In the genomic region with DNA sequence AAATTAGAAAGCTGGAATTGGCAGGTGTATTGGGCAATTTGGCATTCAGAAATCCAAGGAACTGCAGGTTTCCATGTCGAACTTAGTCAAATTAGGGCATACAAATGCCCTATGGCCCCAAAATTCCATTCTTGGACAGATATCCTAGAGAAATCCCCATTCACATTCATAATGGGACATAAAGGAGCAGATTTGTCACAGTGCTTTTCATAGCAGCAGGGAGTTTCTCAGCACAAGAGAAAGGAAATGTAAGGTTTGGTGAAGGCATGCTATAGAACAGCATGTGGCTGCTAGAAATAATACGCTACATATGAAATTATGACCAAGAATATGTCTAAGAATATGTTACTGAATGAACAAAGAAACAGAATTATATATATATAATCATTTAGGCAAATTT, we compare ENCODE assay signal across 24 cellular contexts.
"Had no signal": no experiment of that assay in that cellular context is flagged by ENCODE, and none has a peak within 500 bp of the region (broad histone marks: within the 10 kb centered on the region; RNA-seq: fewer than 3 reads in every experiment).

No MANE protein-coding gene starts in this region.

- H3K9me3 Mint-ChIP-seq: T-cell; T-helper 1 cell treated with Interleukin-12 subunit alpha and Interleukin-12 subunit beta and Interleukin-4 antibody, amounts not matched to agents 30 μg/mL and 1 μg/mL, for 36 hours had no signal

- H3K27ac Mint-ChIP-seq: T-cell; T-helper 1 cell treated with Interleukin-12 subunit alpha and Interleukin-12 subunit beta and Interleukin-4 antibody, amounts not matched to agents 30 μg/mL and 1 μg/mL, for 36 hours had no signal

- H3K9me3 ChIP-seq: SK-N-SH had no signal

- H3K36me3 Mint-ChIP-seq: T-cell had no signal

- H3K27me3 Mint-ChIP-seq: T-cell had no signal

- ATAC-seq: Panc1, PC-3, T-cell had no signal

- H3K4me3 Mint-ChIP-seq: T-cell; T-helper 1 cell treated with Interleukin-12 subunit alpha and Interleukin-12 subunit beta and Interleukin-4 antibody, amounts not matched to agents 30 μg/mL and 1 μg/mL, for 36 hours had no signal

- H3K27ac ChIP-seq: RWPE1 had no signal

- DNase-seq: KBM-7; MV-4-11; NCI-H1048; NCI-H1105; NCI-H1417; NCI-H1436 treated with DMSO at 0.1 percent for 48 hours; NCI-H1694; NCI-H1930; NCI-H2081; NCI-H2107; NCI-H226; NCI-H446 treated with DMSO at 0.1 percent for 48 hours; NCI-H510A treated with DMSO at 0.1 percent for 48 hours; NCI-H526; NCI-H748 treated with DMSO at 0.1 percent for 48 hours; NK-92 treated with Interleukin-12 subunit alpha and Interleukin-12 subunit beta, amount 100 ng/mL, for 24 hours; PC-3; SHP77; SK-N-SH; SW 1271; T-cell had no signal

- H3K4me1 Mint-ChIP-seq: T-cell had no signal
